ENCODE assay signal across 8 cellular contexts in the genomic region with DNA sequence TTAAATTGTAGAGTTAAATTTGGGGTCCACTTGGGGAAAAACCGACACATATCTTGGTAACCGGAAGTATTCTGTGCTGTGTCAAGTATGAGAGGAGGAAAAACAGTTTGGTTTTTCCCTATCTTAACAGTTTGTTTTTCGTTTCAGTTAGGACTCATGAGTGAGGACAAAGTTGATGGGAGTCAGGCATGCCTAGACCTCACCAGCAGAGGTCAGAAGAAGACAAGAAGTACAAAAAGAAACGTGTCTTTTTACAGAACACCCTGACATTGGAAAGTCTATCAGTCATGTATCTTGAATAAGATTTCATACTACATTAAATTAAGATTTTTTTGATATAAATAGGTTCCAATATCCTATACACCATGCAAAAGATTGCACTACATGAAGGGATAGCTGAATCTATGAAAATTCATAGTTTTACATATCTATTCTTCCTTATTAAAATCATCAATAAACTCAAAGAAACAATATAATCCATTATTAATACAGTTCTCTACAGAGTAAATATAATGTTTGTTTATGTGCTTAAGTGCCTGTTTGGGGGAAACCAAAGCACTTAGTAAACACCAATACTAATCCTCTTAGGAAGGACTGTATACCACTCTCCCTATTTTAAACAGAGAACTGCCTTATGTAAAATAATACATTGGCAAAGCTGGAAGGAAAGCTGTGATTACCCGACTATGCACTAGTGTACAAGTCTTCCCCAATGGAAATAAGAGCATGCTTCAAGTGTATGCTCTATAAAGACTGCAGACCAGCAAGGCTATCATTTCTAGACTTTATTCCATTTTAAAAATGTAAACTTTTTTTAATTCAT.
A peak's percentile ranks its signal among the peaks of the same experiment; 100 is the strongest.
DNase-seq lines count a peak whose midpoint lies in the region; ATAC-seq and TF ChIP-seq lines count a peak whose summit lies in the region.

No MANE protein-coding gene starts in this region.

- ATAC-seq in HG02610 (IDR thresholded peaks at IDR 0.05; ENCODE audit: unreplicated experiment) (peak; percentile 38), HG03025 (IDR thresholded peaks at IDR 0.05; ENCODE audit: low FRiP score, unreplicated experiment) (no peak)
- peak; percentile 75 to 76 for ATAC-seq in naive thymus-derived CD8-positive, alpha-beta T cell

- H3K4me3 ChIP-seq in AG04450 (ENCODE audit: low read depth, low read length) (no peak overlapping the region), epithelial cell of proximal tubule (ENCODE audit: low read depth, low read length) (no peak overlapping the region)

- peak overlapping the region in 1 of 10 donors; percentile 45 for H3K27ac Mint-ChIP-seq in naive thymus-derived CD8-positive, alpha-beta T cell

- H3K4me1 Mint-ChIP-seq in naive thymus-derived CD8-positive, alpha-beta T cell, result peaks cover 0 to 22% (median 4%) of the 10 kb centered on the region in 4 donors

- no peaks in the 10 kb centered on the region for H3K36me3 Mint-ChIP-seq in naive thymus-derived CD8-positive, alpha-beta T cell

- no peak overlapping the region for H3K4me3 Mint-ChIP-seq in naive thymus-derived CD8-positive, alpha-beta T cell

- no peaks in the 10 kb centered on the region for H3K9me3 ChIP-seq in AG04450 (ENCODE audit: control insufficient read depth, insufficient read depth, low read length)

- H3K27me3 Mint-ChIP-seq in naive thymus-derived CD8-positive, alpha-beta T cell, result no peaks in the 10 kb centered on the region

- H3K27me3 ChIP-seq in AG04450 (ENCODE audit: control insufficient read depth, insufficient read depth, low read length), result no peaks in the 10 kb centered on the region

- H3K27ac ChIP-seq in AG04450 (ENCODE audit: low read depth, low read length), result no peak overlapping the region

- POLR2A ChIA-PET in AG04450 (lab: Yijun Ruan, JAX), result no interaction called here
- POLR2A ChIA-PET in naive thymus-derived CD8-positive, alpha-beta T cell (lab: Charles Lee), result no interaction called here

- no peaks in the 10 kb centered on the region for H3K9me3 Mint-ChIP-seq in naive thymus-derived CD8-positive, alpha-beta T cell

- CTCF ChIA-PET in AG04450 (lab: Charles Lee), result interaction anchor here (0.5 to 5.2 kb wide), 32 partner anchors 9 to 471 kb away, joined by 3 to 128 read pairs (median 4); partner anchors contain the start of gene USP6NL

- peak; percentile 93 for TF ChIP-seq CTCF in AG04450 (IDR thresholded peaks at IDR 0.05; ENCODE audit: low read depth, low read length)
- peak; percentile 68 for TF ChIP-seq CTCF in GM12801 (IDR thresholded peaks at IDR 0.05; ENCODE audit: extremely low read depth, insufficient read length)
- peak; percentile 94 for TF ChIP-seq CTCF in epithelial cell of proximal tubule (conservative IDR thresholded peaks at IDR 0.05; ENCODE audit: low read depth, low read length)

- DNase-seq in AG04450 (ENCODE audit: low read depth, low spot score), result peak; percentile 32
- DNase-seq in NCI-H1436 treated with DMSO at 0.1 percent for 48 hours (lab: John Stamatoyannopoulos, UW), result peak; percentile 18
- peak; percentile 60 for DNase-seq in activated CD4-positive, alpha-beta T cell treated with anti-CD3 and anti-CD28 coated beads for 48 hours
- DNase-seq in epithelial cell of proximal tubule (ENCODE audit: low read depth), result peak; percentile 33
- DNase-seq in naive thymus-derived CD8-positive, alpha-beta T cell, result peak in 9 of 10 donors; percentile 6 to 73 (median 58)
